31 cellular contexts compared by ENCODE assay signal in genomic region chr12:9694220-9694619, GRCh38. TPM values are rescaled to one million over a fixed set of nuclear protein-coding genes. Genes with fewer than 3 reads are reported as not detected.
DNase-seq lines count a peak whose midpoint lies in the region; ATAC-seq and TF ChIP-seq lines count a peak whose summit lies in the region.
"Had no signal": no experiment of that assay in that cellular context is flagged by ENCODE, and none has a peak within 500 bp of the region (broad histone marks: within the 10 kb centered on the region; RNA-seq: fewer than 3 reads in every experiment).

No MANE protein-coding gene starts in this region.

- H3K36me3 ChIP-seq in Loucy (ENCODE audit: insufficient read depth, low read length) = no peaks in the 10 kb centered on the region; the same call in 1 of the 2 replicates
- H3K36me3 ChIP-seq: WERI-Rb-1 had no signal

- peaks cover 55% of the 10 kb centered on the region for H3K4me1 Mint-ChIP-seq in activated T-cell treated with anti-CD3 and anti-CD28 coated beads, Interleukin-2, amount 50 U/mL, for 72 hours (ENCODE audit: low read depth)
- H3K4me1 Mint-ChIP-seq in activated T-cell treated with anti-CD3 and anti-CD28 coated beads, Interleukin-2, amount 50 U/mL, for 4 hours (ENCODE audit: low read depth) = peaks cover 38% of the 10 kb centered on the region
- peaks cover 23% of the 10 kb centered on the region for H3K4me1 Mint-ChIP-seq in dendritic cell treated with granulocyte-macrophage colony-stimulating factor and Interleukin-4, amounts not matched to agents 40 ng/mL and 50 ng/mL, for 4 days (ENCODE audit: low read depth)
- peaks cover 25 to 69% of the 10 kb centered on the region in 2 donors for H3K4me1 Mint-ChIP-seq in stimulated activated naive B cell treated with anti-CD40 and anti-IgM and Interleukin-4, amounts not matched to agents 10 μg/mL and 1 μg/mL and 100 μg/mL, for 72 hours

- no peak overlapping the region for H3K4me3 Mint-ChIP-seq in activated T-cell treated with anti-CD3 and anti-CD28 coated beads, Interleukin-2, amount 50 U/mL, for 72 hours
- H3K4me3 Mint-ChIP-seq in activated T-cell treated with anti-CD3 and anti-CD28 coated beads, Interleukin-2, amount 50 U/mL, for 4 hours = no peak overlapping the region
- no peak overlapping the region for H3K4me3 Mint-ChIP-seq in dendritic cell treated with granulocyte-macrophage colony-stimulating factor and Interleukin-4, amounts not matched to agents 40 ng/mL and 50 ng/mL, for 4 days
- H3K4me3 Mint-ChIP-seq in stimulated activated naive B cell treated with anti-CD40 and anti-IgM and Interleukin-4, amounts not matched to agents 10 μg/mL and 1 μg/mL and 100 μg/mL, for 72 hours = no peak overlapping the region
- H3K4me3 Mint-ChIP-seq: activated CD4-positive, alpha-beta T cell treated with anti-CD3 and anti-CD28 coated beads, Interleukin-2, amount 10 ng/mL, durations not matched to agents 7 days and 5 days; activated naive CD4-positive, alpha-beta T cell treated with anti-CD3 and anti-CD28 coated beads, Interleukin-2, amount 10 ng/mL, durations not matched to agents 7 days and 5 days had no signal

- H3K4me3 ChIP-seq in Loucy (ENCODE audit: low read length, poor library complexity, severe bottlenecking) = no peak overlapping the region
- H3K4me3 ChIP-seq: gastroesophageal sphincter, hepatocyte, K562, lung, mucosa of descending colon, pancreas, right atrium auricular region, SJCRH30, tibial artery had no signal

- peak overlapping the region; percentile 74 for H3K27ac Mint-ChIP-seq in activated T-cell treated with anti-CD3 and anti-CD28 coated beads, Interleukin-2, amount 50 U/mL, for 72 hours
- H3K27ac Mint-ChIP-seq in dendritic cell treated with granulocyte-macrophage colony-stimulating factor and Interleukin-4, amounts not matched to agents 40 ng/mL and 50 ng/mL, for 4 days = peak overlapping the region; percentile 46
- peak overlapping the region; percentile 33 for H3K27ac Mint-ChIP-seq in stimulated activated naive B cell treated with anti-CD40 and anti-IgM and Interleukin-4, amounts not matched to agents 10 μg/mL and 1 μg/mL and 100 μg/mL, for 72 hours
- H3K27ac Mint-ChIP-seq: activated CD4-positive, alpha-beta T cell treated with anti-CD3 and anti-CD28 coated beads, Interleukin-2, amount 10 ng/mL, durations not matched to agents 7 days and 5 days; activated naive CD4-positive, alpha-beta T cell treated with anti-CD3 and anti-CD28 coated beads, Interleukin-2, amount 10 ng/mL, durations not matched to agents 7 days and 5 days had no signal

- no peak overlapping the region for H3K4me2 ChIP-seq in Loucy (ENCODE audit: low read depth, low read length, poor library complexity, severe bottlenecking)
- H3K4me2 ChIP-seq: hepatocyte had no signal

- H3K79me2 ChIP-seq in Loucy (ENCODE audit: insufficient read depth, low read length) = no peaks in the 10 kb centered on the region
- H3K79me2 ChIP-seq: hepatocyte had no signal

- H3F3A ChIP-seq in Loucy (ENCODE audit: low read depth) = no peaks in the 10 kb centered on the region

- no peak for TF ChIP-seq CTCF in Loucy (conservative IDR thresholded peaks at IDR 0.05; ENCODE audit: low read length)

- H3K27me3 Mint-ChIP-seq in activated T-cell treated with anti-CD3 and anti-CD28 coated beads, Interleukin-2, amount 50 U/mL, for 72 hours (ENCODE audit: low read depth) = no peaks in the 10 kb centered on the region
- H3K27me3 Mint-ChIP-seq in activated T-cell treated with anti-CD3 and anti-CD28 coated beads, Interleukin-2, amount 50 U/mL, for 4 hours (ENCODE audit: low read depth) = no peaks in the 10 kb centered on the region
- H3K27me3 Mint-ChIP-seq in dendritic cell treated with granulocyte-macrophage colony-stimulating factor and Interleukin-4, amounts not matched to agents 40 ng/mL and 50 ng/mL, for 4 days = no peaks in the 10 kb centered on the region
- no peaks in the 10 kb centered on the region for H3K27me3 Mint-ChIP-seq in stimulated activated naive B cell treated with anti-CD40 and anti-IgM and Interleukin-4, amounts not matched to agents 10 μg/mL and 1 μg/mL and 100 μg/mL, for 72 hours
- H3K27me3 Mint-ChIP-seq: activated CD4-positive, alpha-beta T cell treated with anti-CD3 and anti-CD28 coated beads, Interleukin-2, amount 10 ng/mL, durations not matched to agents 7 days and 5 days; activated naive CD4-positive, alpha-beta T cell treated with anti-CD3 and anti-CD28 coated beads, Interleukin-2, amount 10 ng/mL, durations not matched to agents 7 days and 5 days had no signal

- no peak for DNase-seq in activated T-cell treated with anti-CD3 and anti-CD28 coated beads, Interleukin-2, amount 50 U/mL, for 72 hours
- no peak for DNase-seq in activated T-cell treated with anti-CD3 and anti-CD28 coated beads, Interleukin-2, amount 50 U/mL, for 4 hours
- no peak for DNase-seq in stimulated activated naive B cell treated with anti-CD40 and anti-IgM and Interleukin-4, amounts not matched to agents 10 μg/mL and 1 μg/mL and 100 μg/mL, for 72 hours
- DNase-seq: activated CD4-positive, alpha-beta T cell treated with anti-CD3 and anti-CD28 coated beads, Interleukin-2, amount 10 ng/mL, durations not matched to agents 7 days and 5 days; activated naive CD4-positive, alpha-beta T cell treated with anti-CD3 and anti-CD28 coated beads, Interleukin-2, amount 10 ng/mL, durations not matched to agents 7 days and 5 days; amygdala; Caco-2; DMS53; effector CD4-positive, alpha-beta T cell; mucosa of descending colon; NCI-H1417 treated with DMSO at 0.1 percent for 48 hours; NCI-H2081; NCI-H226; NCI-H69; pancreas; SJCRH30; stimulated activated CD4-positive, alpha-beta T cell treated with anti-CD3 and anti-CD28 coated beads, Interleukin-1b, Interleukin-23, amount 100 ng/mL, for 48 hours; T1000; tibial artery; WERI-Rb-1 had no signal

- H3K9me3 ChIP-seq in Loucy (ENCODE audit: insufficient read depth, low read depth, low read length) = no peaks in the 10 kb centered on the region
- H3K9me3 ChIP-seq: pancreas, SJCRH30 had no signal

- peaks cover 6 to 14% of the 10 kb centered on the region in 2 donors for H3K9me3 Mint-ChIP-seq in activated T-cell treated with anti-CD3 and anti-CD28 coated beads, Interleukin-2, amount 50 U/mL, for 72 hours
- peaks cover 36% of the 10 kb centered on the region for H3K9me3 Mint-ChIP-seq in activated T-cell treated with anti-CD3 and anti-CD28 coated beads, Interleukin-2, amount 50 U/mL, for 4 hours
- H3K9me3 Mint-ChIP-seq in dendritic cell treated with granulocyte-macrophage colony-stimulating factor and Interleukin-4, amounts not matched to agents 40 ng/mL and 50 ng/mL, for 4 days = peaks cover 26% of the 10 kb centered on the region
- peaks cover 7 to 9% of the 10 kb centered on the region in 2 donors for H3K9me3 Mint-ChIP-seq in stimulated activated naive B cell treated with anti-CD40 and anti-IgM and Interleukin-4, amounts not matched to agents 10 μg/mL and 1 μg/mL and 100 μg/mL, for 72 hours

- intact Hi-C loops in dendritic cell treated with granulocyte-macrophage colony-stimulating factor and Interleukin-4, amounts not matched to agents 40 ng/mL and 50 ng/mL, for 4 days (cut with micrococcal nuclease) = no loop called here

- H3K9ac ChIP-seq in Loucy (ENCODE audit: low read depth, low read length, poor library complexity, severe bottlenecking) = peak overlapping the region; percentile 3

- H3K27me3 ChIP-seq in Loucy (ENCODE audit: insufficient read depth, low read length, poor library complexity, severe bottlenecking) = no peaks in the 10 kb centered on the region
- H3K27me3 ChIP-seq: gastroesophageal sphincter, hepatocyte, pancreas, right atrium auricular region, SJCRH30, tibial artery had no signal

- peaks cover 47 to 77% of the 10 kb centered on the region in 2 donors for H3K36me3 Mint-ChIP-seq in activated T-cell treated with anti-CD3 and anti-CD28 coated beads, Interleukin-2, amount 50 U/mL, for 72 hours (ENCODE audit: insufficient read depth in 2 of 2)
- peaks cover 70% of the 10 kb centered on the region for H3K36me3 Mint-ChIP-seq in activated T-cell treated with anti-CD3 and anti-CD28 coated beads, Interleukin-2, amount 50 U/mL, for 4 hours (ENCODE audit: insufficient read depth)
- peaks cover 45% of the 10 kb centered on the region for H3K36me3 Mint-ChIP-seq in dendritic cell treated with granulocyte-macrophage colony-stimulating factor and Interleukin-4, amounts not matched to agents 40 ng/mL and 50 ng/mL, for 4 days (ENCODE audit: low read depth)
- H3K36me3 Mint-ChIP-seq in stimulated activated naive B cell treated with anti-CD40 and anti-IgM and Interleukin-4, amounts not matched to agents 10 μg/mL and 1 μg/mL and 100 μg/mL, for 72 hours = peaks cover 60 to 85% of the 10 kb centered on the region in 2 donors

- no peaks in the 10 kb centered on the region for H3K9me2 ChIP-seq in Loucy (replicated peaks; ENCODE audit: low read depth, low read length)

- no peak for ATAC-seq in activated T-cell treated with anti-CD3 and anti-CD28 coated beads, Interleukin-2, amount 50 U/mL, for 72 hours (replicated peaks in 1 of 2)
- ATAC-seq in activated T-cell treated with anti-CD3 and anti-CD28 coated beads, Interleukin-2, amount 50 U/mL, for 4 hours = no peak
- no peak for ATAC-seq in stimulated activated naive B cell treated with anti-CD40 and anti-IgM and Interleukin-4, amounts not matched to agents 10 μg/mL and 1 μg/mL and 100 μg/mL, for 72 hours (replicated peaks)
- no peak for ATAC-seq in HG02938 (IDR thresholded peaks at IDR 0.05; ENCODE audit: unreplicated experiment)
- ATAC-seq in HG02623 (IDR thresholded peaks at IDR 0.05; ENCODE audit: unreplicated experiment) = no peak
- ATAC-seq: gastroesophageal sphincter, K562, mucosa of descending colon had no signal

- no peak overlapping the region for H2AFZ ChIP-seq in Loucy (ENCODE audit: low read length)
- H2AFZ ChIP-seq: hepatocyte had no signal

- no peaks in the 10 kb centered on the region for H4K20me1 ChIP-seq in Loucy (ENCODE audit: insufficient read depth, low read length, poor library complexity, severe bottlenecking)

- H3K4me1 ChIP-seq in Loucy (ENCODE audit: insufficient read depth, low read length, poor library complexity, severe bottlenecking) = no peaks in the 10 kb centered on the region
- H3K4me1 ChIP-seq: Caco-2, gastroesophageal sphincter, pancreas, SJCRH30, tibial artery had no signal

RNA-seq across cellular contexts. Expression of gene CLEC2D, which starts 24.7 kb away (rescaled TPM):
- total RNA-seq in activated T-cell treated with anti-CD3 and anti-CD28 coated beads, Interleukin-2, amount 50 U/mL, for 72 hours = 100 to 1,000 TPM; 269 to 293 TPM
- total RNA-seq in activated T-cell treated with anti-CD3 and anti-CD28 coated beads, Interleukin-2, amount 50 U/mL, for 4 hours = 100 to 1,000 TPM; 278 to 321 (median 282) TPM

RNA-seq across cellular contexts. Expression of gene CLECL1, which starts 38.7 kb away (rescaled TPM):
- 10 to 100 TPM; 11.5 to 13.8 TPM for total RNA-seq in activated T-cell treated with anti-CD3 and anti-CD28 coated beads, Interleukin-2, amount 50 U/mL, for 72 hours
- 10 to 100 TPM in 2 of 3 donors, 1 to 10 TPM in 1; 9.8 to 14.8 (median 12.1) TPM for total RNA-seq in activated T-cell treated with anti-CD3 and anti-CD28 coated beads, Interleukin-2, amount 50 U/mL, for 4 hours
- total RNA-seq: Caco-2, gastroesophageal sphincter, H4, hepatocyte, MCF 10A, right atrium auricular region, SJCRH30 had no signal
